In genomic region chr9:127170652-127171051, GRCh38 we compare ENCODE assay signal across 1 cellular context.
TF ChIP-seq lines count a peak whose summit lies in the region.

No MANE protein-coding gene starts in this region.

TF ChIP-seq in GM12878, 131 proteins besides CTCF, POLR2A, EP300 and RAD21 (continued from another document):
- TF ChIP-seq E2F8 (IDR thresholded peaks at IDR 0.05; ENCODE audit: low read depth, partially characterized antibody): no peak
- TF ChIP-seq STAT1 (conservative IDR thresholded peaks at IDR 0.05): no peak
